14 cellular contexts compared by ENCODE assay signal in genomic region chr19:15328312-15328711, GRCh38. TPM values are rescaled to one million over a fixed set of nuclear protein-coding genes. Genes with fewer than 3 reads are reported as not detected.
A peak's percentile ranks its signal among the peaks of the same experiment; 100 is the strongest.
DNase-seq lines count a peak whose midpoint lies in the region; ATAC-seq and TF ChIP-seq lines count a peak whose summit lies in the region.
"Had no signal": no experiment of that assay in that cellular context is flagged by ENCODE, and none has a peak within 500 bp of the region (broad histone marks: within the 10 kb centered on the region; RNA-seq: fewer than 3 reads in every experiment).

No MANE protein-coding gene starts in this region.

- dilution Hi-C loops in IMR-90 (cut with HindIII; ENCODE audit: low sequenced_read_pairs, unreplicated experiment): no loop called here

- peak overlapping the region; percentile 89 for H3K27ac Mint-ChIP-seq in central memory CD8-positive, alpha-beta T cell (ENCODE audit: low read depth)
- H3K27ac Mint-ChIP-seq in osteocyte (ENCODE audit: unreplicated experiment): peak overlapping the region; percentile 7
- H3K27ac Mint-ChIP-seq: stimulated activated naive B cell treated with anti-CD40 and anti-IgM and Interleukin-4, amounts not matched to agents 10 μg/mL and 1 μg/mL and 100 μg/mL, for 72 hours had no signal

- no peak overlapping the region for H3K9ac ChIP-seq in IMR-90 (ENCODE audit: low read depth, low read length)

- H3K36me3 ChIP-seq in IMR-90 (ENCODE audit: control insufficient read depth, insufficient read depth, low read length): no peaks in the 10 kb centered on the region
- H3K36me3 ChIP-seq: neutrophil had no signal

- BruUV-seq in IMR-90 (replicated peaks; lab: Mats Ljungman, UMichigan): TSS peak; percentile 8

- peaks cover 40% of the 10 kb centered on the region for H3K9me1 ChIP-seq in IMR-90 (ENCODE audit: insufficient read depth, low read length)

- TF ChIP-seq RAD21 in IMR-90 (IDR thresholded peaks at IDR 0.05; ENCODE audit: low read length): no peak

- H3K4ac ChIP-seq in IMR-90 (ENCODE audit: low read depth, low read length): no peak overlapping the region

- H3K9me3 Mint-ChIP-seq in central memory CD8-positive, alpha-beta T cell: no peaks in the 10 kb centered on the region
- no peaks in the 10 kb centered on the region for H3K9me3 Mint-ChIP-seq in osteocyte (ENCODE audit: unreplicated experiment)
- H3K9me3 Mint-ChIP-seq: stimulated activated naive B cell treated with anti-CD40 and anti-IgM and Interleukin-4, amounts not matched to agents 10 μg/mL and 1 μg/mL and 100 μg/mL, for 72 hours had no signal

- CTCF ChIA-PET in IMR-90 (lab: Yijun Ruan, JAX): no interaction called here

- H2AK5ac ChIP-seq in IMR-90 (ENCODE audit: low read depth, low read length): no peak overlapping the region

- no peaks in the 10 kb centered on the region for H3K9me3 ChIP-seq in IMR-90 (ENCODE audit: control insufficient read depth, insufficient read depth, low read length)
- H3K9me3 ChIP-seq: neutrophil had no signal

- peak overlapping the region; percentile 23; the same call in 1 of the 2 replicates for H3K4me2 ChIP-seq in IMR-90 (ENCODE audit: low read depth, low read length)

- 85% methylated on average over 7 of the region's 10 CpGs; no CpG with 5 or more reads in 1 of the 2 experiments for WGBS in IMR-90 (ENCODE audit: extremely low coverage in 2 of 2, insufficient read length in 1 of 2), 2 experiments

- peaks cover 4 to 54% of the 10 kb centered on the region in 2 experiments; a peak in 3 of 4 replicates for H3K79me1 ChIP-seq in IMR-90 (ENCODE audit: low read depth in 1 of 2, low read length in 2 of 2)

- peaks cover 27% of the 10 kb centered on the region for H3K36me3 Mint-ChIP-seq in central memory CD8-positive, alpha-beta T cell (ENCODE audit: insufficient read depth)
- H3K36me3 Mint-ChIP-seq in osteocyte (ENCODE audit: unreplicated experiment): peaks cover 2% of the 10 kb centered on the region

- no peak for TF ChIP-seq CTCF in IMR-90 (conservative IDR thresholded peaks at IDR 0.05; ENCODE audit: low read depth, low read length)
- TF ChIP-seq CTCF in osteocyte (IDR thresholded peaks at IDR 0.05): no peak

- H3K14ac ChIP-seq in IMR-90 (replicated peaks; ENCODE audit: low read depth, low read length): no peak overlapping the region

- no peak overlapping the region for H2BK15ac ChIP-seq in IMR-90 (ENCODE audit: low read depth, low read length)

- peaks cover 79% of the 10 kb centered on the region for H3K4me1 Mint-ChIP-seq in central memory CD8-positive, alpha-beta T cell
- peaks cover 80% of the 10 kb centered on the region for H3K4me1 Mint-ChIP-seq in osteocyte (ENCODE audit: unreplicated experiment)

- peak; percentile 6 for DNase-seq in DMS53 (lab: John Stamatoyannopoulos, UW)
- no peak for DNase-seq in DMS53 treated with DMSO at 0.1 percent for 48 hours (lab: John Stamatoyannopoulos, UW; ENCODE audit: unreplicated experiment)
- DNase-seq in IMR-90: no peak
- no peak for DNase-seq in central memory CD8-positive, alpha-beta T cell (ENCODE audit: low spot score in 2 of 2)
- no peak for DNase-seq in osteocyte (ENCODE audit: extremely low spot score, unreplicated experiment)
- DNase-seq in stimulated activated CD4-positive, alpha-beta T cell treated with anti-CD3 and anti-CD28 coated beads, Interleukin-4, amount 100 ng/mL, for 24 hours: no peak
- DNase-seq in kidney glomerular epithelial cell (lab: John Stamatoyannopoulos, UW): no peak
- no peak for DNase-seq in stimulated activated naive CD8-positive, alpha-beta T cell treated with anti-CD3 and anti-CD28 coated beads, Interleukin-15, Interleukin-2, amounts not matched to agents 100 U/mL and 50 U/mL, for 24 hours
- DNase-seq: NCI-H2171 treated with DMSO at 0.1 percent for 48 hours; stimulated activated CD4-positive, alpha-beta T cell treated with anti-CD3 and anti-CD28 coated beads, Interleukin-1b, Interleukin-23, amount 100 ng/mL, for 48 hours; stimulated activated naive B cell treated with anti-CD40 and anti-IgM and Interleukin-4, amounts not matched to agents 10 μg/mL and 1 μg/mL and 100 μg/mL, for 72 hours had no signal

- intact Hi-C loops in IMR-90 (cut with micrococcal nuclease): loop anchor here (5.0 kb wide), 1 partner anchor 36 kb away; no protein-coding TSS in a partner anchor

- no peak overlapping the region for H4K91ac ChIP-seq in IMR-90 (ENCODE audit: insufficient read depth, low read depth, low read length)

- POLR2A ChIA-PET in IMR-90 (lab: Charles Lee; ENCODE audit: unreplicated experiment): no interaction called here

- H3K18ac ChIP-seq in IMR-90 (ENCODE audit: low read depth, low read length): no peak overlapping the region

- no peak overlapping the region for H3K56ac ChIP-seq in IMR-90 (ENCODE audit: extremely low read depth, insufficient read depth, low read length)

- H2BK20ac ChIP-seq in IMR-90 (ENCODE audit: low read depth, low read length): no peak overlapping the region

- H3K23ac ChIP-seq in IMR-90 (ENCODE audit: low read depth, low read length): no peak overlapping the region; the same call in 1 of the 2 replicates

- no peak overlapping the region for H2BK120ac ChIP-seq in IMR-90 (ENCODE audit: low read depth, low read length)

- no peak for ATAC-seq in IMR-90 (ENCODE audit: low read depth)
- ATAC-seq in central memory CD8-positive, alpha-beta T cell (replicated peaks; ENCODE audit: extremely low read depth, poor library complexity, severe bottlenecking): no peak
- ATAC-seq in stimulated activated naive CD8-positive, alpha-beta T cell treated with anti-CD3 and anti-CD28 coated beads, Interleukin-15, Interleukin-2, amounts not matched to agents 100 U/mL and 50 U/mL, for 24 hours: no peak
- ATAC-seq: esophagus mucosa; stimulated activated naive B cell treated with anti-CD40 and anti-IgM and Interleukin-4, amounts not matched to agents 10 μg/mL and 1 μg/mL and 100 μg/mL, for 72 hours had no signal

- H3K27me3 Mint-ChIP-seq in central memory CD8-positive, alpha-beta T cell: no peaks in the 10 kb centered on the region
- no peaks in the 10 kb centered on the region for H3K27me3 Mint-ChIP-seq in osteocyte (ENCODE audit: unreplicated experiment)
- H3K27me3 Mint-ChIP-seq: stimulated activated naive B cell treated with anti-CD40 and anti-IgM and Interleukin-4, amounts not matched to agents 10 μg/mL and 1 μg/mL and 100 μg/mL, for 72 hours had no signal

- no peak overlapping the region for H4K8ac ChIP-seq in IMR-90 (ENCODE audit: low read depth in 2 of 2, low read length in 2 of 2)

- no peak overlapping the region for H2AFZ ChIP-seq in IMR-90 (replicated peaks; ENCODE audit: low read length, poor library complexity)

- peaks cover 82% of the 10 kb centered on the region for H4K20me1 ChIP-seq in IMR-90 (ENCODE audit: insufficient read depth, low read length)

- peaks cover 30% of the 10 kb centered on the region for H3K4me1 ChIP-seq in IMR-90 (ENCODE audit: control insufficient read depth, insufficient read depth, low read length)

- TF ChIP-seq POLR2A in IMR-90 (IDR thresholded peaks at IDR 0.05; ENCODE audit: low read depth, low read length): no peak

- no peak overlapping the region for H3K4me3 ChIP-seq in IMR-90 (ENCODE audit: insufficient read depth, low read depth, low read length)

- in situ Hi-C loops in IMR-90 (cut with MboI; ENCODE audit: low sequenced_read_pairs): no loop called here

- peak overlapping the region; percentile 94 for H3K4me3 Mint-ChIP-seq in central memory CD8-positive, alpha-beta T cell
- H3K4me3 Mint-ChIP-seq in osteocyte (ENCODE audit: unreplicated experiment): no peak overlapping the region

- H2AK9ac ChIP-seq in IMR-90 (replicated peaks; ENCODE audit: low read depth, low read length, poor library complexity): no peak overlapping the region

- no peak overlapping the region for H3K27ac ChIP-seq in IMR-90 (ENCODE audit: insufficient read depth, low read length)
- H3K27ac ChIP-seq: 22Rv1 had no signal

- no peak overlapping the region for H2BK5ac ChIP-seq in IMR-90 (ENCODE audit: low read depth, low read length, poor library complexity, severe bottlenecking)

- H3K27me3 ChIP-seq in IMR-90 (ENCODE audit: control insufficient read depth, insufficient read depth, low read length): no peaks in the 10 kb centered on the region
- H3K27me3 ChIP-seq: neutrophil had no signal

- H4K5ac ChIP-seq in IMR-90 (ENCODE audit: low read depth, low read length): no peak overlapping the region

TF ChIP-seq in IMR-90, 13 proteins besides CTCF, POLR2A, EP300 and RAD21 (continues in another document):
- no peak for TF ChIP-seq SMC3 (IDR thresholded peaks at IDR 0.05; ENCODE audit: low read depth, low read length)
- TF ChIP-seq NFE2L2 (IDR thresholded peaks at IDR 0.05; ENCODE audit: low read depth, low read length): no peak
- TF ChIP-seq USF2 (IDR thresholded peaks at IDR 0.05; ENCODE audit: low read depth, low read length): no peak
- TF ChIP-seq, protein P1, sequence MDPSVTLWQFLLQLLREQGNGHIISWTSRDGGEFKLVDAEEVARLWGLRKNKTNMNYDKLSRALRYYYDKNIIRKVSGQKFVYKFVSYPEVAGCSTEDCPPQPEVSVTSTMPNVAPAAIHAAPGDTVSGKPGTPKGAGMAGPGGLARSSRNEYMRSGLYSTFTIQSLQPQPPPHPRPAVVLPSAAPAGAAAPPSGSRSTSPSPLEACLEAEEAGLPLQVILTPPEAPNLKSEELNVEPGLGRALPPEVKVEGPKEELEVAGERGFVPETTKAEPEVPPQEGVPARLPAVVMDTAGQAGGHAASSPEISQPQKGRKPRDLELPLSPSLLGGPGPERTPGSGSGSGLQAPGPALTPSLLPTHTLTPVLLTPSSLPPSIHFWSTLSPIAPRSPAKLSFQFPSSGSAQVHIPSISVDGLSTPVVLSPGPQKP (IDR thresholded peaks at IDR 0.05; ENCODE audit: borderline replicate concordance, low read depth, low read length): no peak
- no peak for TF ChIP-seq CEBPB (IDR thresholded peaks at IDR 0.05; ENCODE audit: low read depth, low read length)
- no peak for TF ChIP-seq MAZ (IDR thresholded peaks at IDR 0.05; ENCODE audit: borderline replicate concordance, low read depth, low read length)

RNA-seq across cellular contexts. Expression of gene BRD4, which starts 4.0 kb away (rescaled TPM):
- total RNA-seq in IMR-90 (2012; rRNA removed): 7.0 and 7.2 TPM in 2 replicates
- polyA plus RNA-seq in IMR-90 (2012; rRNA removed): 19.9 and 21.1 TPM in 2 replicates
- 9.0 and 15.0 TPM in 2 replicates for polyA plus RNA-seq in IMR-90 (2012; cell fraction: cytosol; rRNA removed)
- 29.5 and 41.2 TPM in 2 replicates for polyA plus RNA-seq in IMR-90 (2012; cell fraction: nucleus; rRNA removed; ENCODE audit: low replicate concordance)
- 142 and 143 TPM in 2 replicates for total RNA-seq in osteocyte

RNA-seq across cellular contexts. Expression of gene AKAP8, which starts 51.3 kb away (rescaled TPM):
- total RNA-seq in IMR-90 (2012; rRNA removed) (12.2 and 16.9 TPM in 2 replicates), osteocyte (34.2 and 36.9 TPM in 2 replicates)
- polyA plus RNA-seq in IMR-90 (2012; rRNA removed): 13.4 and 14.8 TPM in 2 replicates
- 7.5 and 7.6 TPM in 2 replicates for polyA plus RNA-seq in IMR-90 (2012; cell fraction: cytosol; rRNA removed)
- 49.7 and 58.6 TPM in 2 replicates for polyA plus RNA-seq in IMR-90 (2012; cell fraction: nucleus; rRNA removed; ENCODE audit: low replicate concordance)

Comparison
In these comparisons a context has a peak if more than half of its experiments do, and no peak if none do; other contexts are left out.
1. RNA of gene BRD4, which starts 4.0 kb away (total RNA-seq): 142 to 143 TPM in osteocyte; 7.0 to 7.2 TPM in IMR-90; every median in the first group is over 10 times any median in the second.